In the genomic region with DNA sequence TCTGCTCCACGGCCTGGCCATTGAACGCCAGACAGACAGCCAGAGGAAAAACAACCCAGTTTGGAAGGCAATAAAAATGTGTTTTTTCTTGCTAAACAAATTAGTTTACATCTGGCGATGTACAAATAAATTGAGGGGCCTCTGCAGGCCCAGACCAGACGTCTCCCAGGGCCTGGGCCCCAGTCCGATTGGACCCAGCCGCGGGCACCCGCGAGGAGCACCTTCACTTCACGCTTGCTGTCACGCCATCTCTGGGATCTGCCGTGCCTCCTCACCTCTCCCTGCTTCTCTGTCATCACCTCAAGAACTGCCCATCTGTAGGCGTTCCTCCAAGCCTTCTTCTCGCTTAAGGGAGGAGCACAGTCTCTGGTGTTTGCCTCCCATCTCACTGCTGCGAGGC, we compare ENCODE assay signal across 33 cellular contexts.
A peak's percentile ranks its signal among the peaks of the same experiment; 100 is the strongest.
DNase-seq lines count a peak whose midpoint lies in the region; ATAC-seq and TF ChIP-seq lines count a peak whose summit lies in the region.
"Had no signal": no experiment of that assay in that cellular context is flagged by ENCODE, and none has a peak within 500 bp of the region (broad histone marks: within the 10 kb centered on the region; RNA-seq: fewer than 3 reads in every experiment).

No MANE protein-coding gene starts in this region.

- intact Hi-C loops in Right ventricle myocardium superior (cut with DNase I): no loop called here
- intact Hi-C loops in natural killer cell (cut with micrococcal nuclease): no loop called here

- no CpG with 5 or more reads among the region's 15 CpGs for WGBS in neuronal stem cell (ENCODE audit: extremely low coverage in 2 of 2, insufficient read length in 2 of 2, insufficient replicate concordance in 1 of 2), 2 donors

- H3K9me3 Mint-ChIP-seq in natural killer cell: no peaks in the 10 kb centered on the region
- H3K9me3 Mint-ChIP-seq: CD14-positive monocyte; CD4-positive, alpha-beta T cell; CD4-positive, CD25-positive, alpha-beta regulatory T cell; CD8-positive, alpha-beta memory T cell; CD8-positive, alpha-beta T cell had no signal

- no peak overlapping the region for H2BK15ac ChIP-seq in neuronal stem cell (ENCODE audit: low read length)

- no peak overlapping the region for H2AFZ ChIP-seq in neuronal stem cell (ENCODE audit: low read length)
- H2AFZ ChIP-seq in osteoblast (ENCODE audit: low read length): no peak overlapping the region

- peaks cover 5 to 7% of the 10 kb centered on the region in 2 donors for H3K4me1 Mint-ChIP-seq in natural killer cell

- H3K4ac ChIP-seq in neuronal stem cell (ENCODE audit: low read length): no peak overlapping the region

- DNase-seq in Right ventricle myocardium superior (peak; percentile 13), right atrium auricular region (ENCODE audit: low spot score) (no peak), neuronal stem cell (ENCODE audit: low spot score) (no peak), osteoblast (ENCODE audit: insufficient read length, low spot score, missing footprints) (peak; percentile 47), natural killer cell (no peak)
- DNase-seq: 8988T; ACHN; AML-193; BE2C; C1 segment of cervical spinal cord; Caco-2; Calu3; CD4-positive, alpha-beta memory T cell; CD4-positive, alpha-beta T cell; CD4-positive, CD25-positive, alpha-beta regulatory T cell; CD8-positive, alpha-beta memory T cell; CD8-positive, alpha-beta T cell; COR-L47; DMS 273 treated with DMSO at 0.1 percent for 48 hours; DMS153; DMS53; DMS79; DMS79 treated with DMSO at 0.1 percent for 48 hours; DND-41; EL had no signal

- H3K27me3 ChIP-seq in right atrium auricular region (no peaks in the 10 kb centered on the region), neuronal stem cell (ENCODE audit: control insufficient read depth in 3 of 3, insufficient read depth in 3 of 3, low read depth in 1 of 3, low read length in 3 of 3) (peaks cover 0 to 77% (median 0%) of the 10 kb centered on the region in 3 experiments), osteoblast (ENCODE audit: insufficient read depth, low read length) (no peaks in the 10 kb centered on the region)
- H3K27me3 ChIP-seq: BE2C; BLaER1; BLaER1 treated with 17β-estradiol and CSF1 and Interleukin-3, amounts not matched to agents 10 nM and 100 nM had no signal

- peak overlapping the region; percentile 58 for H3K14ac ChIP-seq in neuronal stem cell (ENCODE audit: low read length)

- no peak overlapping the region for H3K4me2 ChIP-seq in neuronal stem cell (ENCODE audit: insufficient read depth, low read length, poor library complexity, severe bottlenecking)
- H3K4me2 ChIP-seq in osteoblast (ENCODE audit: insufficient read depth, low read length): no peak overlapping the region
- H3K4me2 ChIP-seq: A549; BLaER1; BLaER1 treated with 17β-estradiol and CSF1 and Interleukin-3, amounts not matched to agents 10 nM and 100 nM had no signal

- no peak overlapping the region for H3K18ac ChIP-seq in neuronal stem cell (ENCODE audit: low read length)

- TF ChIP-seq CTCF in right atrium auricular region (IDR thresholded peaks at IDR 0.05) (no peak), osteoblast (IDR thresholded peaks at IDR 0.05; ENCODE audit: extremely low read depth, low read depth, low read length) (no peak), natural killer cell (IDR thresholded peaks at IDR 0.05) (no peak)

- H3K36me3 Mint-ChIP-seq in natural killer cell: no peaks in the 10 kb centered on the region
- H3K36me3 Mint-ChIP-seq: CD14-positive monocyte; CD4-positive, alpha-beta memory T cell; CD4-positive, CD25-positive, alpha-beta regulatory T cell; CD8-positive, alpha-beta memory T cell; CD8-positive, alpha-beta T cell had no signal

- H3K36me3 ChIP-seq in right atrium auricular region (no peaks in the 10 kb centered on the region), neuronal stem cell (replicated peaks in 1 of 2; ENCODE audit: control insufficient read depth in 2 of 2, insufficient read depth in 2 of 2, low read length in 2 of 2) (no peaks in the 10 kb centered on the region), osteoblast (ENCODE audit: insufficient read depth, low read length) (no peaks in the 10 kb centered on the region)
- H3K36me3 ChIP-seq: BE2C; BLaER1; BLaER1 treated with 17β-estradiol and CSF1 and Interleukin-3, amounts not matched to agents 10 nM and 100 nM had no signal

- ATAC-seq in Right ventricle myocardium superior (ENCODE audit: poor library complexity) (no peak), natural killer cell (no peak), HG03039 (IDR thresholded peaks at IDR 0.05; ENCODE audit: unreplicated experiment) (no peak)
- ATAC-seq: A549; CD8-positive, alpha-beta T cell had no signal

- peaks cover 0 to 8% of the 10 kb centered on the region in 2 donors for H3K4me1 ChIP-seq in right atrium auricular region
- H3K4me1 ChIP-seq in neuronal stem cell (ENCODE audit: control insufficient read depth in 2 of 2, insufficient read depth in 1 of 2, low read depth in 1 of 2, low read length in 2 of 2): peaks cover 0 to 10% of the 10 kb centered on the region in 2 donors
- H3K4me1 ChIP-seq in osteoblast (ENCODE audit: insufficient read depth, low read length): no peaks in the 10 kb centered on the region
- H3K4me1 ChIP-seq: A549, BE2C, Caco-2 had no signal

- H4K8ac ChIP-seq in neuronal stem cell (ENCODE audit: low read depth, low read length): no peak overlapping the region

- peaks cover 48% of the 10 kb centered on the region for H4K20me1 ChIP-seq in osteoblast (ENCODE audit: insufficient read depth, low read length)
- H4K20me1 ChIP-seq: BLaER1; BLaER1 treated with 17β-estradiol and CSF1 and Interleukin-3, amounts not matched to agents 10 nM and 100 nM had no signal

- H2BK12ac ChIP-seq in neuronal stem cell (ENCODE audit: low read length): peak overlapping the region; percentile 16

- no peak overlapping the region for H3K27ac Mint-ChIP-seq in natural killer cell
- H3K27ac Mint-ChIP-seq: B cell; CD14-positive monocyte; CD4-positive, alpha-beta memory T cell; CD4-positive, alpha-beta T cell; CD4-positive, CD25-positive, alpha-beta regulatory T cell; CD8-positive, alpha-beta memory T cell; CD8-positive, alpha-beta T cell had no signal

- no peak overlapping the region for H2AK5ac ChIP-seq in neuronal stem cell (ENCODE audit: low read depth, low read length)

- no peak overlapping the region for H3K23ac ChIP-seq in neuronal stem cell (ENCODE audit: low read depth, low read length, poor library complexity)

- no peak overlapping the region for H3K4me3 ChIP-seq in right atrium auricular region
- H3K4me3 ChIP-seq in neuronal stem cell (ENCODE audit: low read length in 2 of 2): no peak overlapping the region
- H3K4me3 ChIP-seq in osteoblast (ENCODE audit: insufficient read depth, low read length): no peak overlapping the region
- H3K4me3 ChIP-seq: A549; BLaER1; BLaER1 treated with 17β-estradiol and CSF1 and Interleukin-3, amounts not matched to agents 10 nM and 100 nM had no signal

- no peak overlapping the region for H3K9ac ChIP-seq in neuronal stem cell (ENCODE audit: low read depth, low read length, poor library complexity)
- H3K9ac ChIP-seq: BLaER1; BLaER1 treated with 17β-estradiol and CSF1 and Interleukin-3, amounts not matched to agents 10 nM and 100 nM had no signal

- H2BK5ac ChIP-seq in neuronal stem cell (ENCODE audit: low read length): no peak overlapping the region

- H3K79me1 ChIP-seq in neuronal stem cell (ENCODE audit: low read depth, low read length): no peaks in the 10 kb centered on the region

- H3K27ac ChIP-seq in right atrium auricular region (no peak overlapping the region), neuronal stem cell (replicated peaks; ENCODE audit: low read length) (no peak overlapping the region), osteoblast (ENCODE audit: low read depth, low read length) (no peak overlapping the region)
- H3K27ac ChIP-seq: 22Rv1; A549; BLaER1; BLaER1 treated with 17β-estradiol and CSF1 and Interleukin-3, amounts not matched to agents 10 nM and 100 nM; C4-2B had no signal

- no peaks in the 10 kb centered on the region for H3K79me2 ChIP-seq in osteoblast (ENCODE audit: insufficient read depth, low read length)

- no peak overlapping the region for H2BK120ac ChIP-seq in neuronal stem cell (ENCODE audit: low read depth, low read length)

- no peak overlapping the region for H3K4me3 Mint-ChIP-seq in natural killer cell
- H3K4me3 Mint-ChIP-seq: B cell; CD14-positive monocyte; CD4-positive, alpha-beta memory T cell; CD4-positive, alpha-beta T cell; CD4-positive, CD25-positive, alpha-beta regulatory T cell; CD8-positive, alpha-beta memory T cell; CD8-positive, alpha-beta T cell had no signal

- H3K27me3 Mint-ChIP-seq in natural killer cell (ENCODE audit: low read depth in 2 of 2): peaks cover 5 to 20% of the 10 kb centered on the region in 2 donors
- H3K27me3 Mint-ChIP-seq: CD4-positive, alpha-beta T cell had no signal

- no peak overlapping the region for H4K91ac ChIP-seq in neuronal stem cell (ENCODE audit: low read depth, low read length, poor library complexity)

- H3K9me3 ChIP-seq in right atrium auricular region (no peaks in the 10 kb centered on the region), neuronal stem cell (replicated peaks in 1 of 2; ENCODE audit: control insufficient read depth in 2 of 2, insufficient read depth in 1 of 2, low read depth in 1 of 2, low read length in 2 of 2) (no peaks in the 10 kb centered on the region), osteoblast (ENCODE audit: low read depth, low read length) (no peaks in the 10 kb centered on the region)
- H3K9me3 ChIP-seq: A549; BE2C; BLaER1; BLaER1 treated with 17β-estradiol and CSF1 and Interleukin-3, amounts not matched to agents 10 nM and 100 nM; Caco-2 had no signal

Comparison
In these comparisons a context has a peak if more than half of its experiments do, and no peak if none do; other contexts are left out.
1. DNase-seq: peak in Right ventricle myocardium superior (single experiment) and osteoblast (single experiment); none in right atrium auricular region (single experiment), neuronal stem cell (single experiment) and natural killer cell (single experiment).